In genomic region chr22:37747715-37748100, GRCh38 we compare ENCODE assay signal across 9 cellular contexts. TPM values are rescaled to one million over a fixed set of nuclear protein-coding genes. Genes with fewer than 3 reads are reported as not detected.
DNase-seq lines count a peak whose midpoint lies in the region; ATAC-seq and TF ChIP-seq lines count a peak whose summit lies in the region.
"Had no signal": no experiment of that assay in that cellular context is flagged by ENCODE, and none has a peak within 500 bp of the region (broad histone marks: within the 10 kb centered on the region; RNA-seq: fewer than 3 reads in every experiment).

No MANE protein-coding gene starts in this region.

- TF ChIP-seq POLR2A in NB4 (IDR thresholded peaks at IDR 0.05; ENCODE audit: extremely low read depth, insufficient read length) = no peak

- no peaks in the 10 kb centered on the region for H3K9me3 ChIP-seq in ectodermal cell (ENCODE audit: control insufficient read depth, low read length)
- H3K9me3 ChIP-seq in neuron (ENCODE audit: low read length) = no peaks in the 10 kb centered on the region

- no peak for ATAC-seq in GM19328 (IDR thresholded peaks at IDR 0.05; ENCODE audit: unreplicated experiment)

- WGBS in ectodermal cell, 2 experiments = 74 to 77% methylated on average over 8 of the region's 8 CpGs

- TF ChIP-seq CTCF in BJ (IDR thresholded peaks at IDR 0.05; ENCODE audit: insufficient read depth, low read depth, low read length) = no peak
- TF ChIP-seq CTCF in NB4 (IDR thresholded peaks at IDR 0.05; ENCODE audit: low read depth, low read length) = no peak

- CTCF ChIA-PET in BJ (lab: Yijun Ruan, JAX) = interaction anchor here (1.1 kb wide), 1 partner anchor 9 kb away, joined by 3 read pairs; no protein-coding TSS in a partner anchor

- H2AFZ ChIP-seq in neuron (ENCODE audit: low read depth, low read length) = no peak overlapping the region

- H3K36me3 ChIP-seq in BJ (ENCODE audit: control insufficient read depth, insufficient read depth, low read length) = peaks cover 5% of the 10 kb centered on the region
- no peaks in the 10 kb centered on the region for H3K36me3 ChIP-seq in ectodermal cell (ENCODE audit: control insufficient read depth, insufficient read depth, low read length)
- H3K36me3 ChIP-seq in neuron (ENCODE audit: insufficient read depth, low read length) = peaks cover 6% of the 10 kb centered on the region

- POLR2A ChIA-PET in BJ (lab: Charles Lee) = no interaction called here

- no peak overlapping the region for H3K27ac ChIP-seq in ectodermal cell (ENCODE audit: insufficient read depth, low read depth, low read length, poor library complexity, severe bottlenecking)

- DNase-seq in BJ (ENCODE audit: low read depth) (no peak), NB4 (ENCODE audit: low read depth) (no peak), NCI-H2196 (lab: John Stamatoyannopoulos, UW; ENCODE audit: unreplicated experiment) (no peak), NAMALWA (ENCODE audit: low spot score) (no peak), globus pallidus (ENCODE audit: low spot score) (no peak)
- DNase-seq: hippocampal formation had no signal

- H3K27me3 ChIP-seq in BJ (ENCODE audit: control insufficient read depth, insufficient read depth, low read length) = no peaks in the 10 kb centered on the region
- H3K27me3 ChIP-seq in ectodermal cell (ENCODE audit: control insufficient read depth, insufficient read depth, low read length, poor library complexity, severe bottlenecking) = no peaks in the 10 kb centered on the region
- H3K27me3 ChIP-seq in neuron (ENCODE audit: insufficient read depth, low read length) = no peaks in the 10 kb centered on the region

- peaks cover 29% of the 10 kb centered on the region for H3K4me1 ChIP-seq in ectodermal cell (ENCODE audit: control insufficient read depth, insufficient read depth, low read length)
- peaks cover 21% of the 10 kb centered on the region for H3K4me1 ChIP-seq in neuron (ENCODE audit: insufficient read depth, low read length)

- H3K4me3 ChIP-seq in BJ (ENCODE audit: low read depth, low read length) (peak overlapping the region; percentile 96), NB4 (ENCODE audit: low read depth, low read length) (peak overlapping the region; percentile 60), ectodermal cell (ENCODE audit: insufficient read depth, low read depth, low read length) (peak overlapping the region; percentile 71), neuron (ENCODE audit: low read length) (peak overlapping the region; percentile 93)

RNA-seq across cellular contexts. Expression of gene TRIOBP, which starts 50.9 kb away (rescaled TPM):
- polyA plus RNA-seq in BJ (2011; rRNA removed) = 52.0 and 73.9 TPM in 2 replicates
- polyA minus RNA-seq in BJ (2011; rRNA and poly(A)+ RNA removed) = 86.6 and 99.0 TPM in 2 replicates
- 48.7 TPM for polyA plus RNA-seq in ectodermal cell (2013, experiment 1 of 4)
- polyA plus RNA-seq in ectodermal cell (2013, experiment 2 of 4) = 47.7 TPM
- polyA plus RNA-seq in ectodermal cell (2013, experiment 3 of 4) = 45.2 TPM
- 47.4 TPM for polyA plus RNA-seq in ectodermal cell (2013, experiment 4 of 4)
